Comparison of ENCODE assay signal across 8 cellular contexts in the genomic region with DNA sequence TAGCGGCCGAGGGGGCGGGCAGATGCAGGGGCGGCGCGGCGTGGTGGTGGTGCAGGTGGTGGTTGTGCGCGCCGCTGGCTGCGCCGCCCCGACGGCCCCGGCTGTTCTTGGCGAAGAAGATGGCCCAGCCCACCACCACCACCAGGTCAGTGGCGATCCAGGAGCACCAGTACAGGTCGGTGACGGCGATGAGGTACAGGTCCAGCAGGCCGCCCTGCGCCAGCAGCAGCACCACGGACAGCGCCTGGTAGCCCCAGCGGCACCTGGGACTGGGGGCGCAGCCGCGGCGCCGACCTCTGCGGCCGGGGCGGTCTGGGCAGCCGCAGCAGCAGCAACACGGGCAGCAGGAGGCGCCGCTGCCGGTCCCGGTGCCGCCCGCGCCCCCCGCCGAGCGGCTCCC. TPM values are rescaled to one million over a fixed set of nuclear protein-coding genes. Genes with fewer than 3 reads are reported as not detected.
DNase-seq lines count a peak whose midpoint lies in the region; ATAC-seq and TF ChIP-seq lines count a peak whose summit lies in the region.

No MANE protein-coding gene starts in this region.

- H3K4me3 ChIP-seq in WERI-Rb-1 (ENCODE audit: low read depth, low read length) (peak overlapping the region; percentile 54), coronary artery (peak overlapping the region; percentile 68), lung (peak overlapping the region; percentile 24)

- peak; percentile 6; the same call in 1 of the 2 replicates for TF ChIP-seq CTCF in WERI-Rb-1 (IDR thresholded peaks at IDR 0.05; ENCODE audit: low read depth, low read length)
- no peak for TF ChIP-seq CTCF in coronary artery (IDR thresholded peaks at IDR 0.05)
- no peak for TF ChIP-seq CTCF in lung (IDR thresholded peaks at IDR 0.05; ENCODE audit: control extremely low read depth, extremely low read depth)

- 4 to 5% methylated on average over 25 to 45 of the region's 45 CpGs for WGBS in lung, 2 donors

- H3K27me3 ChIP-seq in WERI-Rb-1 (ENCODE audit: insufficient read depth, low read depth, severe bottlenecking) (no peaks in the 10 kb centered on the region), lung (ENCODE audit: control insufficient read depth, insufficient read depth) (peaks cover 4% of the 10 kb centered on the region)

- DNase-seq in WERI-Rb-1 (no peak), coronary artery (ENCODE audit: low spot score) (no peak), lung (ENCODE audit: low spot score) (no peak), NCI-H187 (lab: John Stamatoyannopoulos, UW) (no peak)
- DNase-seq in stimulated activated naive CD8-positive, alpha-beta T cell treated with anti-CD3 and anti-CD28 coated beads, Interleukin-15, Interleukin-2, amounts not matched to agents 100 U/mL and 50 U/mL, for 24 hours, result peak; percentile 70

- H3K36me3 ChIP-seq in WERI-Rb-1 (peaks cover 17% of the 10 kb centered on the region), lung (ENCODE audit: control insufficient read depth in 2 of 2, insufficient read depth in 2 of 2, low read length in 2 of 2) (no peaks in the 10 kb centered on the region)

- H3K9me3 ChIP-seq in WERI-Rb-1 (ENCODE audit: severe bottlenecking) (no peaks in the 10 kb centered on the region), lung (ENCODE audit: control insufficient read depth in 2 of 2, insufficient read depth in 1 of 2, low read length in 1 of 2) (peaks cover 0 to 6% of the 10 kb centered on the region in 2 donors)

- H3K27ac ChIP-seq in WERI-Rb-1, result no peak overlapping the region
- no peak overlapping the region for H3K27ac ChIP-seq in coronary artery
- no peak overlapping the region for H3K27ac ChIP-seq in lung (ENCODE audit: low read depth in 1 of 2, low read length in 1 of 2)

- ATAC-seq in HG02678 (IDR thresholded peaks at IDR 0.05; ENCODE audit: unreplicated experiment) (peak; percentile 46), lung (ENCODE audit: insufficient read depth, low FRiP score) (no peak), GM21390 (IDR thresholded peaks at IDR 0.05; ENCODE audit: unreplicated experiment) (no peak), GM19395 (IDR thresholded peaks at IDR 0.05; ENCODE audit: unreplicated experiment) (no peak)
- ATAC-seq in stimulated activated naive CD8-positive, alpha-beta T cell treated with anti-CD3 and anti-CD28 coated beads, Interleukin-15, Interleukin-2, amounts not matched to agents 100 U/mL and 50 U/mL, for 24 hours, result peak; percentile 48

- H3K4me1 ChIP-seq in lung (ENCODE audit: control insufficient read depth in 2 of 2, insufficient read depth in 2 of 2, low read length in 2 of 2), result peaks cover 3 to 21% of the 10 kb centered on the region in 2 donors

RNA-seq across cellular contexts. Expression of a gene that starts 0.9 kb away (rescaled TPM):
- under 1 TPM; 0.46 to 0.67 TPM for total RNA-seq in lung
- 1 to 10 TPM in 1 of 2 donors, under 1 TPM in 1; 0.26 to 1.4 TPM for polyA plus RNA-seq in lung

RNA-seq across cellular contexts. Expression of a gene that starts 35.5 kb away (rescaled TPM):
- total RNA-seq in lung, result 10 to 100 TPM; 11.5 to 45.1 TPM
- polyA plus RNA-seq in lung, result 10 to 100 TPM in 1 of 2 donors, 1 to 10 TPM in 1; 9.0 to 33.7 TPM

RNA-seq across cellular contexts. Expression of a gene that starts 38.8 kb away (rescaled TPM):
- total RNA-seq in lung, result 10 to 100 TPM; 16.7 to 35.8 TPM
- 10 to 100 TPM; 19.8 to 49.2 TPM for polyA plus RNA-seq in lung

Comparison
In these comparisons a context has a peak if more than half of its experiments do, and no peak if none do; other contexts are left out.
1. ATAC-seq: peak in HG02678 (single experiment) and stimulated activated naive CD8-positive, alpha-beta T cell treated with anti-CD3 and anti-CD28 coated beads, Interleukin-15, Interleukin-2, amounts not matched to agents 100 U/mL and 50 U/mL, for 24 hours (single experiment); none in lung (single experiment), GM21390 (single experiment) and GM19395 (single experiment).
2. Peak in every context shown above with its lines, with median percentiles within 50 percentile points of each other: H3K4me3 ChIP-seq.